Comparison of ENCODE assay signal across 26 cellular contexts in the genomic region with DNA sequence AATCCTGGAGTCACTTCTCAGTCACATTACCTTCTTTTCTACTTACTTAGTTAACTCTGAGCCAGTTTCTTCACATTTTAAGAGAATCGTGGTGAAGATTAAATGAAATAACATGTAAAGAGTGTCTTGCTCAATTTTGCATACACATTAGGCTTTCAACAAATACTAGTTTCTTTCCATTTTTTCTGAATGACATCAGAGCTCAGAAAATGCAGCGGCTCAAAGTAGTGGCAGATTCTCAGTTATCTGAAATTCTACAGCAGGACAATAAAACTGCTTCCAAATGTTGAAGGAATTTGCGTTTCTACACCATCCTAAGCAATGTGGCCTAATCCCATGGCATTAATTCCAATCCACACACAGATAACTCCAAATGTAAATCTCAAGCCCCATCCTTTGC.
"Had no signal": no experiment of that assay in that cellular context is flagged by ENCODE, and none has a peak within 500 bp of the region (broad histone marks: within the 10 kb centered on the region; RNA-seq: fewer than 3 reads in every experiment).

No MANE protein-coding gene starts in this region.

- DNase-seq: activated CD4-positive, alpha-beta T cell treated with anti-CD3 and anti-CD28 coated beads for 4 hours; activated CD4-positive, alpha-beta T cell treated with anti-CD3 and anti-CD28 coated beads, Interleukin-2, amount 50 U/mL, for 4 hours; activated CD8-positive, alpha-beta T cell treated with anti-CD3 and anti-CD28 coated beads, Interleukin-2, amount 10 ng/mL, durations not matched to agents 7 days and 5 days; activated effector memory CD4-positive, alpha-beta T cell treated with anti-CD3 and anti-CD28 coated beads, Interleukin-2, amount 50 U/mL, for 16 hours; activated naive CD4-positive, alpha-beta T cell treated with Interleukin-2 at 50 U/mL for 16 hours; activated naive CD8-positive, alpha-beta T cell treated with anti-CD3 and anti-CD28 coated beads, Interleukin-2, amount 50 U/mL, for 24 hours; activated T-cell treated with anti-CD3 and anti-CD28 coated beads, Interleukin-2, amount 50 U/mL, for 4 hours; brain microvascular endothelial cell; cerebellar nuclear complex; Karpas-422; NCI-H1105 treated with DMSO at 0.1 percent for 48 hours; NCI-H146; NCI-H1930; NCI-H2107; NCI-H2171 treated with DMSO at 0.1 percent for 48 hours; NCI-H226; NCI-H526; NCI-H774; SIG-M5; T-cell; T-helper 2 cell; WERI-Rb-1 had no signal

- H3K27ac Mint-ChIP-seq: activated CD8-positive, alpha-beta T cell treated with anti-CD3 and anti-CD28 coated beads, Interleukin-2, amount 10 ng/mL, durations not matched to agents 7 days and 5 days; activated naive CD4-positive, alpha-beta T cell treated with anti-CD3 and anti-CD28 coated beads, Interleukin-2, amount 50 U/mL, for 72 hours; activated naive CD8-positive, alpha-beta T cell treated with anti-CD3 and anti-CD28 coated beads, Interleukin-2, amount 50 U/mL, for 24 hours; T-cell had no signal

- H3K27me3 ChIP-seq: brain microvascular endothelial cell, cardiac muscle cell had no signal

- H3K27ac ChIP-seq: brain microvascular endothelial cell, cardiac muscle cell, WERI-Rb-1 had no signal

- H3K9me3 Mint-ChIP-seq: activated naive CD4-positive, alpha-beta T cell treated with anti-CD3 and anti-CD28 coated beads, Interleukin-2, amount 50 U/mL, for 72 hours; activated naive CD8-positive, alpha-beta T cell treated with anti-CD3 and anti-CD28 coated beads, Interleukin-2, amount 50 U/mL, for 24 hours; T-cell had no signal

- H3K36me3 ChIP-seq: brain microvascular endothelial cell, cardiac muscle cell, WERI-Rb-1 had no signal

- ATAC-seq: activated CD4-positive, CD25-positive, alpha-beta regulatory T cell treated with anti-CD3 and anti-CD28 coated beads, Interleukin-2, amount 50 U/mL, for 24 hours; activated CD8-positive, alpha-beta T cell treated with anti-CD3 and anti-CD28 coated beads, Interleukin-2, amount 10 ng/mL, durations not matched to agents 7 days and 5 days; activated naive CD4-positive, alpha-beta T cell treated with anti-CD3 and anti-CD28 coated beads, Interleukin-2, amount 50 U/mL, for 72 hours; activated naive CD8-positive, alpha-beta T cell treated with anti-CD3 and anti-CD28 coated beads, Interleukin-2, amount 50 U/mL, for 24 hours; activated T-cell treated with anti-CD3 and anti-CD28 coated beads, Interleukin-2, amount 50 U/mL, for 4 hours; K562; T-cell had no signal

- H3K4me1 Mint-ChIP-seq: activated naive CD8-positive, alpha-beta T cell treated with anti-CD3 and anti-CD28 coated beads, Interleukin-2, amount 50 U/mL, for 24 hours; T-cell had no signal

- FAIRE-seq: K562 had no signal

- H3K36me3 Mint-ChIP-seq: activated naive CD4-positive, alpha-beta T cell treated with anti-CD3 and anti-CD28 coated beads, Interleukin-2, amount 50 U/mL, for 72 hours; T-cell had no signal

- H3K27me3 Mint-ChIP-seq: activated naive CD8-positive, alpha-beta T cell treated with anti-CD3 and anti-CD28 coated beads, Interleukin-2, amount 50 U/mL, for 24 hours had no signal

- H3K4me3 Mint-ChIP-seq: activated CD8-positive, alpha-beta T cell treated with anti-CD3 and anti-CD28 coated beads, Interleukin-2, amount 10 ng/mL, durations not matched to agents 7 days and 5 days; activated naive CD8-positive, alpha-beta T cell treated with anti-CD3 and anti-CD28 coated beads, Interleukin-2, amount 50 U/mL, for 24 hours; activated T-cell treated with anti-CD3 and anti-CD28 coated beads, Interleukin-2, amount 50 U/mL, for 4 hours; T-cell had no signal

- H3K4me3 ChIP-seq: cardiac muscle cell, K562 had no signal
